1 cellular context compared by ENCODE assay signal in the genomic region with DNA sequence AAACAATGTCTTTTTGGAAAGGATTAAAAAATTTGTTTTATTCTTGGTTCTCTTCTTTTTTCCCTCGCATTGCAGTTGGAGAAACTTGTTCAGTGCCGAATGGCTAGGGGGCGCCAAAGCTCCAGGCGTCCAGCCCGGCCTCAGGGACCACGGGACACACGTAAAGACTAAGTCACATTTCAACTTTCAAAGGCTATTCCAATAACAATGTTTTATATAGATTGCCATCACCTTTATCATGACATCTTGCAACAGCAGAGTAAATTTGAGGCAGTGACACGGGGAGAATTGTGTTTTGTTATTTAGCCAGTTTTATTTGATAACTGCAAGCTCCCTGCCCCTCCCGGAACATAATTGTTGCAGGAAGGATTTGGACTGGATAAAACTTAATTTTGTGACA.
A peak's percentile ranks its signal among the peaks of the same experiment; 100 is the strongest.
TF ChIP-seq lines count a peak whose summit lies in the region.

No MANE protein-coding gene starts in this region.

TF ChIP-seq in H1, 55 proteins besides CTCF, POLR2A, EP300 and RAD21 (continued from another document):
- TF ChIP-seq YY1 (IDR thresholded peaks at IDR 0.05; ENCODE audit: low read depth, low read length) (no peak), TAF7 (optimal IDR thresholded peaks at IDR 0.05; ENCODE audit: borderline replicate concordance, low read depth, low read length) (peak; percentile 29), SIX5 (IDR thresholded peaks at IDR 0.05; ENCODE audit: low read depth, low read length) (no peak), POU5F1 (IDR thresholded peaks at IDR 0.05; ENCODE audit: low read depth, low read length) (no peak)
- TF ChIP-seq, protein P1, sequence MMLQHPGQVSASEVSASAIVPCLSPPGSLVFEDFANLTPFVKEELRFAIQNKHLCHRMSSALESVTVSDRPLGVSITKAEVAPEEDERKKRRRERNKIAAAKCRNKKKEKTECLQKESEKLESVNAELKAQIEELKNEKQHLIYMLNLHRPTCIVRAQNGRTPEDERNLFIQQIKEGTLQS (IDR thresholded peaks at IDR 0.05; ENCODE audit: insufficient read depth, low read depth, low read length) = 0 out of 2 replicates have a peak, but pooled peaks have one; percentile 17
- TF ChIP-seq, protein P2, sequence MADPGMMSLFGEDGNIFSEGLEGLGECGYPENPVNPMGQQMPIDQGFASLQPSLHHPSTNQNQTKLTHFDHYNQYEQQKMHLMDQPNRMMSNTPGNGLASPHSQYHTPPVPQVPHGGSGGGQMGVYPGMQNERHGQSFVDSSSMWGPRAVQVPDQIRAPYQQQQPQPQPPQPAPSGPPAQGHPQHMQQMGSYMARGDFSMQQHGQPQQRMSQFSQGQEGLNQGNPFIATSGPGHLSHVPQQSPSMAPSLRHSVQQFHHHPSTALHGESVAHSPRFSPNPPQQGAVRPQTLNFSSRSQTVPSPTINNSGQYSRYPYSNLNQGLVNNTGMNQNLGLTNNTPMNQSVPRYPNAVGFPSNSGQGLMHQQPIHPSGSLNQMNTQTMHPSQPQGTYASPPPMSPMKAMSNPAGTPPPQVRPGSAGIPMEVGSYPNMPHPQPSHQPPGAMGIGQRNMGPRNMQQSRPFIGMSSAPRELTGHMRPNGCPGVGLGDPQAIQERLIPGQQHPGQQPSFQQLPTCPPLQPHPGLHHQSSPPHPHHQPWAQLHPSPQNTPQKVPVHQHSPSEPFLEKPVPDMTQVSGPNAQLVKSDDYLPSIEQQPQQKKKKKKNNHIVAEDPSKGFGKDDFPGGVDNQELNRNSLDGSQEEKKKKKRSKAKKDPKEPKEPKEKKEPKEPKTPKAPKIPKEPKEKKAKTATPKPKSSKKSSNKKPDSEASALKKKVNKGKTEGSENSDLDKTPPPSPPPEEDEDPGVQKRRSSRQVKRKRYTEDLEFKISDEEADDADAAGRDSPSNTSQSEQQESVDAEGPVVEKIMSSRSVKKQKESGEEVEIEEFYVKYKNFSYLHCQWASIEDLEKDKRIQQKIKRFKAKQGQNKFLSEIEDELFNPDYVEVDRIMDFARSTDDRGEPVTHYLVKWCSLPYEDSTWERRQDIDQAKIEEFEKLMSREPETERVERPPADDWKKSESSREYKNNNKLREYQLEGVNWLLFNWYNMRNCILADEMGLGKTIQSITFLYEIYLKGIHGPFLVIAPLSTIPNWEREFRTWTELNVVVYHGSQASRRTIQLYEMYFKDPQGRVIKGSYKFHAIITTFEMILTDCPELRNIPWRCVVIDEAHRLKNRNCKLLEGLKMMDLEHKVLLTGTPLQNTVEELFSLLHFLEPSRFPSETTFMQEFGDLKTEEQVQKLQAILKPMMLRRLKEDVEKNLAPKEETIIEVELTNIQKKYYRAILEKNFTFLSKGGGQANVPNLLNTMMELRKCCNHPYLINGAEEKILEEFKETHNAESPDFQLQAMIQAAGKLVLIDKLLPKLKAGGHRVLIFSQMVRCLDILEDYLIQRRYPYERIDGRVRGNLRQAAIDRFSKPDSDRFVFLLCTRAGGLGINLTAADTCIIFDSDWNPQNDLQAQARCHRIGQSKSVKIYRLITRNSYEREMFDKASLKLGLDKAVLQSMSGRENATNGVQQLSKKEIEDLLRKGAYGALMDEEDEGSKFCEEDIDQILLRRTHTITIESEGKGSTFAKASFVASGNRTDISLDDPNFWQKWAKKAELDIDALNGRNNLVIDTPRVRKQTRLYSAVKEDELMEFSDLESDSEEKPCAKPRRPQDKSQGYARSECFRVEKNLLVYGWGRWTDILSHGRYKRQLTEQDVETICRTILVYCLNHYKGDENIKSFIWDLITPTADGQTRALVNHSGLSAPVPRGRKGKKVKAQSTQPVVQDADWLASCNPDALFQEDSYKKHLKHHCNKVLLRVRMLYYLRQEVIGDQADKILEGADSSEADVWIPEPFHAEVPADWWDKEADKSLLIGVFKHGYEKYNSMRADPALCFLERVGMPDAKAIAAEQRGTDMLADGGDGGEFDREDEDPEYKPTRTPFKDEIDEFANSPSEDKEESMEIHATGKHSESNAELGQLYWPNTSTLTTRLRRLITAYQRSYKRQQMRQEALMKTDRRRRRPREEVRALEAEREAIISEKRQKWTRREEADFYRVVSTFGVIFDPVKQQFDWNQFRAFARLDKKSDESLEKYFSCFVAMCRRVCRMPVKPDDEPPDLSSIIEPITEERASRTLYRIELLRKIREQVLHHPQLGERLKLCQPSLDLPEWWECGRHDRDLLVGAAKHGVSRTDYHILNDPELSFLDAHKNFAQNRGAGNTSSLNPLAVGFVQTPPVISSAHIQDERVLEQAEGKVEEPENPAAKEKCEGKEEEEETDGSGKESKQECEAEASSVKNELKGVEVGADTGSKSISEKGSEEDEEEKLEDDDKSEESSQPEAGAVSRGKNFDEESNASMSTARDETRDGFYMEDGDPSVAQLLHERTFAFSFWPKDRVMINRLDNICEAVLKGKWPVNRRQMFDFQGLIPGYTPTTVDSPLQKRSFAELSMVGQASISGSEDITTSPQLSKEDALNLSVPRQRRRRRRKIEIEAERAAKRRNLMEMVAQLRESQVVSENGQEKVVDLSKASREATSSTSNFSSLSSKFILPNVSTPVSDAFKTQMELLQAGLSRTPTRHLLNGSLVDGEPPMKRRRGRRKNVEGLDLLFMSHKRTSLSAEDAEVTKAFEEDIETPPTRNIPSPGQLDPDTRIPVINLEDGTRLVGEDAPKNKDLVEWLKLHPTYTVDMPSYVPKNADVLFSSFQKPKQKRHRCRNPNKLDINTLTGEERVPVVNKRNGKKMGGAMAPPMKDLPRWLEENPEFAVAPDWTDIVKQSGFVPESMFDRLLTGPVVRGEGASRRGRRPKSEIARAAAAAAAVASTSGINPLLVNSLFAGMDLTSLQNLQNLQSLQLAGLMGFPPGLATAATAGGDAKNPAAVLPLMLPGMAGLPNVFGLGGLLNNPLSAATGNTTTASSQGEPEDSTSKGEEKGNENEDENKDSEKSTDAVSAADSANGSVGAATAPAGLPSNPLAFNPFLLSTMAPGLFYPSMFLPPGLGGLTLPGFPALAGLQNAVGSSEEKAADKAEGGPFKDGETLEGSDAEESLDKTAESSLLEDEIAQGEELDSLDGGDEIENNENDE (IDR thresholded peaks at IDR 0.05; ENCODE audit: insufficient replicate concordance, low read length) = peak; percentile 87
